In the genomic region with DNA sequence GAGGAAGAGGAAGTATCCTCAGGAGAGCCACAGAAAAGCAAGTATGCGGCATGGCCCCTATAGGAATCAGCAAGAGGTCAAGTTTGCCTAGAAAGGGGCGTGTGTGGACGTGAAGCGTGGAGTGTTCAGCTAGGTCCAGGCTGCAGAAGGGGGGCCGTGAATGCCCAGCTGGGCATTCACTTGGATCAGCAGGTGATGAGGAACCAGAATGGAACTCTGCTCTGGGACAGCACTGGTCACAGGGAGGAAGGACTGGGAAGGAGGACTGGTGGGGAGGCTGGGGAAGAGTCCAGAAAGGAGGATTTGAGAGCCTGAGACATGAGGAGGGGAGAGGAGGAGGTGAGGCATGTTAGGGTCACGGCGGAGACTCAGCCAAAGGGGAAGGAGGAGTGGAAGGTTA, we compare ENCODE assay signal across 18 cellular contexts. TPM values are rescaled to one million over a fixed set of nuclear protein-coding genes. Genes with fewer than 3 reads are reported as not detected.
DNase-seq lines count a peak whose midpoint lies in the region; ATAC-seq lines count a peak whose summit lies in the region.
"Had no signal": no experiment of that assay in that cellular context is flagged by ENCODE, and none has a peak within 500 bp of the region (broad histone marks: within the 10 kb centered on the region; RNA-seq: fewer than 3 reads in every experiment).

No MANE protein-coding gene starts in this region.

- H3K9me3 ChIP-seq in right cardiac atrium (ENCODE audit: control insufficient read depth, low read length), result no peaks in the 10 kb centered on the region
- H3K9me3 ChIP-seq: esophagus muscularis mucosa, prostate gland had no signal

- POLR2A ChIA-PET in activated CD4-positive, alpha-beta memory T cell treated with anti-CD3 and anti-CD28 coated beads for 36 hours (lab: Charles Lee), result no interaction called here

- H3K9me3 Mint-ChIP-seq in stimulated activated naive CD8-positive, alpha-beta T cell treated with anti-CD3 and anti-CD28 coated beads, Interleukin-15, Interleukin-2, amounts not matched to agents 100 ng/mL and 50 ng/mL, for 24 hours, result peaks cover 21% of the 10 kb centered on the region
- H3K9me3 Mint-ChIP-seq in activated CD4-positive, alpha-beta memory T cell treated with anti-CD3 and anti-CD28 coated beads for 36 hours, result peaks cover 14% of the 10 kb centered on the region
- no peaks in the 10 kb centered on the region for H3K9me3 Mint-ChIP-seq in dendritic cell treated with granulocyte-macrophage colony-stimulating factor and Interleukin-4, amounts not matched to agents 40 ng/mL and 50 ng/mL, for 4 days
- H3K9me3 Mint-ChIP-seq: CD8-positive, alpha-beta memory T cell; neural crest cell had no signal

- H3K27ac ChIP-seq in right cardiac atrium (ENCODE audit: low read length), result no peak overlapping the region
- H3K27ac ChIP-seq: esophagus muscularis mucosa, prostate gland had no signal

- H3K4me3 Mint-ChIP-seq in stimulated activated naive CD8-positive, alpha-beta T cell treated with anti-CD3 and anti-CD28 coated beads, Interleukin-15, Interleukin-2, amounts not matched to agents 100 ng/mL and 50 ng/mL, for 24 hours, result no peak overlapping the region
- H3K4me3 Mint-ChIP-seq in activated CD4-positive, alpha-beta memory T cell treated with anti-CD3 and anti-CD28 coated beads for 36 hours, result no peak overlapping the region
- no peak overlapping the region for H3K4me3 Mint-ChIP-seq in dendritic cell treated with granulocyte-macrophage colony-stimulating factor and Interleukin-4, amounts not matched to agents 40 ng/mL and 50 ng/mL, for 4 days
- H3K4me3 Mint-ChIP-seq: CD8-positive, alpha-beta memory T cell; neural crest cell had no signal

- H3K27me3 Mint-ChIP-seq in stimulated activated naive CD8-positive, alpha-beta T cell treated with anti-CD3 and anti-CD28 coated beads, Interleukin-15, Interleukin-2, amounts not matched to agents 100 ng/mL and 50 ng/mL, for 24 hours, result no peaks in the 10 kb centered on the region
- H3K27me3 Mint-ChIP-seq in activated CD4-positive, alpha-beta memory T cell treated with anti-CD3 and anti-CD28 coated beads for 36 hours, result no peaks in the 10 kb centered on the region
- no peaks in the 10 kb centered on the region for H3K27me3 Mint-ChIP-seq in dendritic cell treated with granulocyte-macrophage colony-stimulating factor and Interleukin-4, amounts not matched to agents 40 ng/mL and 50 ng/mL, for 4 days
- H3K27me3 Mint-ChIP-seq: CD8-positive, alpha-beta memory T cell had no signal

- H3K4me1 ChIP-seq in right cardiac atrium (ENCODE audit: control insufficient read depth, insufficient read depth, low read length), result no peaks in the 10 kb centered on the region
- H3K4me1 ChIP-seq: prostate gland had no signal

- DNase-seq in stimulated activated naive CD8-positive, alpha-beta T cell treated with anti-CD3 and anti-CD28 coated beads, Interleukin-15, Interleukin-2, amounts not matched to agents 100 U/mL and 50 U/mL, for 24 hours, result no peak
- no peak for DNase-seq in activated CD4-positive, alpha-beta memory T cell treated with anti-CD3 and anti-CD28 coated beads for 36 hours
- DNase-seq in GF-D8 (lab: John Stamatoyannopoulos, UW), result no peak
- DNase-seq in dermis blood vessel endothelial cell, result no peak
- DNase-seq in right cardiac atrium, result no peak
- DNase-seq: activated CD4-positive, CD25-positive, alpha-beta regulatory T cell; activated gamma-delta T cell; CD8-positive, alpha-beta memory T cell; effector memory CD4-positive, alpha-beta T cell; hippocampal formation; NCI-H2171 treated with DMSO at 0.1 percent for 48 hours; NCI-H524 treated with DMSO at 0.1 percent for 48 hours; T1000 had no signal

- no peak for ATAC-seq in stimulated activated naive CD8-positive, alpha-beta T cell treated with anti-CD3 and anti-CD28 coated beads, Interleukin-15, Interleukin-2, amounts not matched to agents 100 U/mL and 50 U/mL, for 24 hours
- ATAC-seq in right cardiac atrium, result no peak

- 98% methylated on average over 7 of the region's 7 CpGs for WGBS in right cardiac atrium

- H3K27ac Mint-ChIP-seq in stimulated activated naive CD8-positive, alpha-beta T cell treated with anti-CD3 and anti-CD28 coated beads, Interleukin-15, Interleukin-2, amounts not matched to agents 100 ng/mL and 50 ng/mL, for 24 hours, result peak overlapping the region; percentile 71
- peak overlapping the region; percentile 38 for H3K27ac Mint-ChIP-seq in activated CD4-positive, alpha-beta memory T cell treated with anti-CD3 and anti-CD28 coated beads for 36 hours
- H3K27ac Mint-ChIP-seq in dendritic cell treated with granulocyte-macrophage colony-stimulating factor and Interleukin-4, amounts not matched to agents 40 ng/mL and 50 ng/mL, for 4 days, result peak overlapping the region; percentile 44

- H3K27me3 ChIP-seq in right cardiac atrium (ENCODE audit: control insufficient read depth, insufficient read depth), result no peaks in the 10 kb centered on the region
- H3K27me3 ChIP-seq: esophagus muscularis mucosa had no signal

- intact Hi-C loops in activated CD4-positive, alpha-beta memory T cell treated with anti-CD3 and anti-CD28 coated beads for 36 hours (cut with micrococcal nuclease), result no loop called here
- intact Hi-C loops in dendritic cell treated with granulocyte-macrophage colony-stimulating factor and Interleukin-4, amounts not matched to agents 40 ng/mL and 50 ng/mL, for 4 days (cut with micrococcal nuclease), result no loop called here
- intact Hi-C loops in right cardiac atrium (cut with DNase I), result no loop called here

- no peak overlapping the region for H3K4me3 ChIP-seq in right cardiac atrium (ENCODE audit: low read length)
- H3K4me3 ChIP-seq: esophagus muscularis mucosa, prostate gland had no signal

- H3K4me1 Mint-ChIP-seq in stimulated activated naive CD8-positive, alpha-beta T cell treated with anti-CD3 and anti-CD28 coated beads, Interleukin-15, Interleukin-2, amounts not matched to agents 100 ng/mL and 50 ng/mL, for 24 hours (ENCODE audit: low read depth), result peaks cover 47% of the 10 kb centered on the region
- H3K4me1 Mint-ChIP-seq in activated CD4-positive, alpha-beta memory T cell treated with anti-CD3 and anti-CD28 coated beads for 36 hours (ENCODE audit: low read depth), result peaks cover 35% of the 10 kb centered on the region
- peaks cover 31% of the 10 kb centered on the region for H3K4me1 Mint-ChIP-seq in dendritic cell treated with granulocyte-macrophage colony-stimulating factor and Interleukin-4, amounts not matched to agents 40 ng/mL and 50 ng/mL, for 4 days (ENCODE audit: low read depth)
- H3K4me1 Mint-ChIP-seq: neural crest cell had no signal

- H3K36me3 Mint-ChIP-seq in stimulated activated naive CD8-positive, alpha-beta T cell treated with anti-CD3 and anti-CD28 coated beads, Interleukin-15, Interleukin-2, amounts not matched to agents 100 ng/mL and 50 ng/mL, for 24 hours (ENCODE audit: low read depth), result peaks cover 95% of the 10 kb centered on the region
- H3K36me3 Mint-ChIP-seq in activated CD4-positive, alpha-beta memory T cell treated with anti-CD3 and anti-CD28 coated beads for 36 hours, result peaks cover 80% of the 10 kb centered on the region
- peaks cover 100% of the 10 kb centered on the region for H3K36me3 Mint-ChIP-seq in dendritic cell treated with granulocyte-macrophage colony-stimulating factor and Interleukin-4, amounts not matched to agents 40 ng/mL and 50 ng/mL, for 4 days (ENCODE audit: low read depth)

- CTCF ChIA-PET in activated CD4-positive, alpha-beta memory T cell treated with anti-CD3 and anti-CD28 coated beads for 36 hours (lab: Charles Lee), result no interaction called here

RNA-seq across cellular contexts. Expression of gene STAT1, which starts 19.8 kb away (rescaled TPM):
- 100 to 1,000 TPM; 309 to 314 TPM for total RNA-seq in activated CD4-positive, alpha-beta memory T cell treated with anti-CD3 and anti-CD28 coated beads for 36 hours
- total RNA-seq in dermis blood vessel endothelial cell (68.6 and 120 TPM in 2 replicates), right cardiac atrium (10 to 100 TPM; 45.9 to 73.2 (median 61.8) TPM)
- polyA plus RNA-seq in right cardiac atrium, result 19.4 TPM
